1 cellular context compared by ENCODE assay signal in the genomic region with DNA sequence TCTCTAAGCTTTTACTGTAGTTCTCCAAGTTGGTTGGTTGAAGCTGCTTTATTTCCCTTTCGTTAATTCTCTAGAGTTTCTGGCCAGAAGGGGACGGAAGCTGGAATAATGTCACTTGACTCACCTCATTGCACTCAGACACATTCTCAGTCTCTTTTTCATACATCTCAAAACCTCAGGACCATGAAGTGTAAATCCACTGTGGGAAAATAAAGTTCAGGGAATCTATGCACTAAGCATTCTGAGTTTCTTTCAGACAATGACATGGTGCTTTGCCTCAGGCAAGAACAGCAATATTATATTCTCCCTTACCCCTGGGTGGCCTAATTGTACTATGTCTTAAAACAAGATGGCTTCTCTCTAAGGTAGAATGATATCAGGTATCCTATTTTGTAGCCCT.
A peak's percentile ranks its signal among the peaks of the same experiment; 100 is the strongest.
TF ChIP-seq lines count a peak whose summit lies in the region.

No MANE protein-coding gene starts in this region.

TF ChIP-seq in HepG2, 621 proteins besides CTCF, POLR2A, EP300 and RAD21 (continued from another document):
- peak; percentile 61 for TF ChIP-seq RBM22 (optimal IDR thresholded peaks at IDR 0.05; ENCODE audit: low read length)
